ENCODE assay signal across 9 cellular contexts in genomic region chr2:18455256-18455862, GRCh38.
DNase-seq lines count a peak whose midpoint lies in the region; ATAC-seq, FAIRE-seq and TF ChIP-seq lines count a peak whose summit lies in the region.
"Had no signal": no experiment of that assay in that cellular context is flagged by ENCODE, and none has a peak within 500 bp of the region (broad histone marks: within the 10 kb centered on the region; RNA-seq: fewer than 3 reads in every experiment).

No MANE protein-coding gene starts in this region.

- no peak overlapping the region for H3K27ac ChIP-seq in A549

- no peak for TF ChIP-seq POLR2A in A549 (IDR thresholded peaks at IDR 0.05; ENCODE audit: low read length)

- H3K9me3 ChIP-seq in A549, result no peaks in the 10 kb centered on the region

- ATAC-seq in A549 (peak; percentile 43 to 73; a peak in 2 of 6 replicates), HG03342 (IDR thresholded peaks at IDR 0.05; ENCODE audit: unreplicated experiment) (no peak), HG03135 (IDR thresholded peaks at IDR 0.05; ENCODE audit: unreplicated experiment) (no peak)

- CTCF ChIA-PET in A549 (lab: Yijun Ruan, JAX), result interaction anchor here (1.7 to 1.8 kb wide), 2 partner anchors 9 to 10 kb away, joined by 3 read pairs; no protein-coding TSS in a partner anchor

- H3K4me2 ChIP-seq in A549, result no peak overlapping the region

- DNase-seq in A549 (ENCODE audit: low read depth in 1 of 2, low spot score in 1 of 2) (peak in 1 of 2 experiments; percentile 5), HT1080 (ENCODE audit: low read depth) (peak; percentile 14), bronchial epithelial cell (ENCODE audit: low read depth) (peak; percentile 81), kidney epithelial cell (ENCODE audit: low read depth) (no peak), H4 (ENCODE audit: low spot score) (no peak), glomerular visceral epithelial cell (ENCODE audit: extremely low spot score) (no peak)

- WGBS in A549 (ENCODE audit: missing lambda C conversion rate), result 38% methylated on average over 5 of the region's 5 CpGs

- H3K4me3 ChIP-seq in A549 (no peak overlapping the region), bronchial epithelial cell (ENCODE audit: low read depth, low read length) (no peak overlapping the region), kidney epithelial cell (ENCODE audit: low read depth, low read length) (no peak overlapping the region)

- TF ChIP-seq CTCF in A549 (IDR thresholded peaks at IDR 0.05), result 0 out of 3 replicates have a peak, but pooled peaks have one; percentile 20
- peak; percentile 23 for TF ChIP-seq CTCF in bronchial epithelial cell (IDR thresholded peaks at IDR 0.05; ENCODE audit: insufficient read depth, low read length, severe bottlenecking)
- TF ChIP-seq CTCF in kidney epithelial cell (IDR thresholded peaks at IDR 0.05; ENCODE audit: insufficient read depth, low read length, poor library complexity, severe bottlenecking), result peak; percentile 43

- no peaks in the 10 kb centered on the region for H3K27me3 ChIP-seq in bronchial epithelial cell (ENCODE audit: control insufficient read depth, insufficient read depth, low read length)
- no peaks in the 10 kb centered on the region for H3K27me3 ChIP-seq in kidney epithelial cell (ENCODE audit: control insufficient read depth, insufficient read depth, low read length)

- no peaks in the 10 kb centered on the region for H3K36me3 ChIP-seq in bronchial epithelial cell (ENCODE audit: control insufficient read depth, insufficient read depth, low read length)
- no peaks in the 10 kb centered on the region for H3K36me3 ChIP-seq in kidney epithelial cell (ENCODE audit: control insufficient read depth, insufficient read depth, low read length)

- no peak for FAIRE-seq in A549 (lab: Jason Lieb, UNC)
- FAIRE-seq in bronchial epithelial cell (lab: Jason Lieb, UNC), result no peak
- FAIRE-seq: TTC549 had no signal

- H3K4me1 ChIP-seq in A549, result no peaks in the 10 kb centered on the region

- TF ChIP-seq EP300 in A549 (IDR thresholded peaks at IDR 0.05), result no peak

- TF ChIP-seq RAD21 in A549 (conservative IDR thresholded peaks at IDR 0.05 in 1 of 2, IDR thresholded peaks at IDR 0.05 in 1 of 2), result peak in 1 of 2 experiments; percentile 17; a peak in 1 of 5 replicates

- POLR2A ChIA-PET in A549 (lab: Yijun Ruan, JAX), result no interaction called here

TF ChIP-seq in A549, 52 proteins besides CTCF, POLR2A, EP300 and RAD21:
- TF ChIP-seq PBX3 (IDR thresholded peaks at IDR 0.05) (no peak), MYC (IDR thresholded peaks at IDR 0.05; ENCODE audit: borderline replicate concordance, low read length) (no peak), MAX (IDR thresholded peaks at IDR 0.05) (no peak), HDAC2 (IDR thresholded peaks at IDR 0.05) (no peak), TP53 (CRISPR knock-in tag; IDR thresholded peaks at IDR 0.05) (no peak), FOXS1 (CRISPR knock-in tag; IDR thresholded peaks at IDR 0.05) (no peak), JUN (IDR thresholded peaks at IDR 0.05) (no peak), MAFK (IDR thresholded peaks at IDR 0.05; ENCODE audit: partially characterized antibody) (no peak), EHMT2 (IDR thresholded peaks at IDR 0.05; ENCODE audit: low read depth) (no peak), E2F6 (IDR thresholded peaks at IDR 0.05; ENCODE audit: borderline replicate concordance, low read depth) (no peak)
- TF ChIP-seq, protein P1, sequence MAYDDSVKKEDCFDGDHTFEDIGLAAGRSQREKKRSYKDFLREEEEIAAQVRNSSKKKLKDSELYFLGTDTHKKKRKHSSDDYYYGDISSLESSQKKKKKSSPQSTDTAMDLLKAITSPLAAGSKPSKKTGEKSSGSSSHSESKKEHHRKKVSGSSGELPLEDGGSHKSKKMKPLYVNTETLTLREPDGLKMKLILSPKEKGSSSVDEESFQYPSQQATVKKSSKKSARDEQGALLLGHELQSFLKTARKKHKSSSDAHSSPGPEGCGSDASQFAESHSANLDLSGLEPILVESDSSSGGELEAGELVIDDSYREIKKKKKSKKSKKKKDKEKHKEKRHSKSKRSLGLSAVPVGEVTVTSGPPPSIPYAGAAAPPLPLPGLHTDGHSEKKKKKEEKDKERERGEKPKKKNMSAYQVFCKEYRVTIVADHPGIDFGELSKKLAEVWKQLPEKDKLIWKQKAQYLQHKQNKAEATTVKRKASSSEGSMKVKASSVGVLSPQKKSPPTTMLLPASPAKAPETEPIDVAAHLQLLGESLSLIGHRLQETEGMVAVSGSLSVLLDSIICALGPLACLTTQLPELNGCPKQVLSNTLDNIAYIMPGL (CRISPR knock-in tag; IDR thresholded peaks at IDR 0.05; ENCODE audit: borderline replicate concordance), result no peak

Comparison
In these comparisons a context has a peak if more than half of its experiments do, and no peak if none do; other contexts are left out.
1. ATAC-seq: peak in A549 (2 of 2); none in HG03342 (single experiment) and HG03135 (single experiment).
2. DNase-seq: peak in HT1080 (single experiment) and bronchial epithelial cell (single experiment); none in kidney epithelial cell (single experiment), H4 (single experiment) and glomerular visceral epithelial cell (single experiment).
3. Peak in every context shown above with its lines, with median percentiles within 50 percentile points of each other: CTCF ChIP-seq.